In genomic region chr6:15364401-15365037, GRCh38 we compare ENCODE assay signal across 12 cellular contexts.
DNase-seq lines count a peak whose midpoint lies in the region; ATAC-seq and TF ChIP-seq lines count a peak whose summit lies in the region.
"Had no signal": no experiment of that assay in that cellular context is flagged by ENCODE, and none has a peak within 500 bp of the region (broad histone marks: within the 10 kb centered on the region; RNA-seq: fewer than 3 reads in every experiment).

No MANE protein-coding gene starts in this region.

- peaks cover 15% of the 10 kb centered on the region for H3K4me1 ChIP-seq in thymus (ENCODE audit: control insufficient read depth, insufficient read depth, low read length)

- intact Hi-C loops in activated CD4-positive, alpha-beta T cell treated with anti-CD3 and anti-CD28 coated beads, Interleukin-2, amount 10 ng/mL, durations not matched to agents 24 days and 14 days (cut with micrococcal nuclease): loop anchor here (5.0 kb wide), 1 partner anchor 38 kb away; no protein-coding TSS in a partner anchor
- intact Hi-C loops in Right ventricle myocardium inferior (cut with DNase I): loop anchor here (10.0 kb wide), 1 partner anchor 120 kb away; the partner anchor contains the start of gene JARID2

- no peaks in the 10 kb centered on the region for H3K27me3 ChIP-seq in thymus (ENCODE audit: control insufficient read depth, insufficient read depth)

- no peak for DNase-seq in activated CD4-positive, alpha-beta T cell treated with anti-CD3 and anti-CD28 coated beads, Interleukin-2, amount 10 ng/mL, durations not matched to agents 24 days and 14 days
- no peak for DNase-seq in activated CD4-positive, alpha-beta T cell treated with anti-CD3 and anti-CD28 coated beads, Interleukin-2, amount 50 U/mL, for 48 hours
- peak; percentile 54 for DNase-seq in NB4 (ENCODE audit: low read depth)
- peak; percentile 46 for DNase-seq in islet precursor cell
- no peak for DNase-seq in stimulated activated CD4-positive, alpha-beta T cell treated with anti-CD3 and anti-CD28 coated beads, Interleukin-4, amount 100 ng/mL, for 24 hours
- DNase-seq in Right ventricle myocardium inferior (ENCODE audit: missing footprints): no peak
- DNase-seq: activated CD8-positive, alpha-beta memory T cell treated with anti-CD3 and anti-CD28 coated beads, Interleukin-2, amount 50 U/mL, for 48 hours had no signal

- H3K4me3 ChIP-seq in NB4 (ENCODE audit: low read depth, low read length): no peak overlapping the region
- H3K4me3 ChIP-seq in thymus (ENCODE audit: low read length): no peak overlapping the region
- H3K4me3 ChIP-seq: prostate gland had no signal

- H3K36me3 Mint-ChIP-seq in activated CD4-positive, alpha-beta T cell treated with anti-CD3 and anti-CD28 coated beads, Interleukin-2, amount 10 ng/mL, durations not matched to agents 24 days and 14 days (ENCODE audit: low read depth): peaks cover 28% of the 10 kb centered on the region

- TF ChIP-seq CTCF in NB4 (IDR thresholded peaks at IDR 0.05; ENCODE audit: low read depth, low read length): no peak

- peak overlapping the region; percentile 8 for H3K27ac Mint-ChIP-seq in activated CD4-positive, alpha-beta T cell treated with anti-CD3 and anti-CD28 coated beads, Interleukin-2, amount 10 ng/mL, durations not matched to agents 24 days and 14 days

- H3K9me3 ChIP-seq in thymus (ENCODE audit: control insufficient read depth): no peaks in the 10 kb centered on the region
- H3K9me3 ChIP-seq: prostate gland had no signal

- peak overlapping the region; percentile 47 for H3K27ac ChIP-seq in thymus (ENCODE audit: low read depth)
- H3K27ac ChIP-seq: coronary artery, prostate gland had no signal

- no peaks in the 10 kb centered on the region for H3K36me3 ChIP-seq in thymus (ENCODE audit: control insufficient read depth, insufficient read depth)
- H3K36me3 ChIP-seq: prostate gland had no signal

- H3K4me1 Mint-ChIP-seq in activated CD4-positive, alpha-beta T cell treated with anti-CD3 and anti-CD28 coated beads, Interleukin-2, amount 10 ng/mL, durations not matched to agents 24 days and 14 days: peaks cover 35% of the 10 kb centered on the region

- TF ChIP-seq POLR2A in NB4 (IDR thresholded peaks at IDR 0.05; ENCODE audit: extremely low read depth, insufficient read length): no peak

- peaks cover 4% of the 10 kb centered on the region for H3K9me3 Mint-ChIP-seq in activated CD4-positive, alpha-beta T cell treated with anti-CD3 and anti-CD28 coated beads, Interleukin-2, amount 10 ng/mL, durations not matched to agents 24 days and 14 days
- H3K9me3 Mint-ChIP-seq: activated naive CD8-positive, alpha-beta T cell treated with anti-CD3 and anti-CD28 coated beads, Interleukin-2, amount 50 U/mL, for 24 hours had no signal

- ATAC-seq in HG03378 (IDR thresholded peaks at IDR 0.05; ENCODE audit: unreplicated experiment): no peak
- no peak for ATAC-seq in Right ventricle myocardium inferior

- H3K27me3 Mint-ChIP-seq in activated CD4-positive, alpha-beta T cell treated with anti-CD3 and anti-CD28 coated beads, Interleukin-2, amount 10 ng/mL, durations not matched to agents 24 days and 14 days: no peaks in the 10 kb centered on the region
- H3K27me3 Mint-ChIP-seq: activated naive CD8-positive, alpha-beta T cell treated with anti-CD3 and anti-CD28 coated beads, Interleukin-2, amount 50 U/mL, for 24 hours had no signal

- 91% methylated on average over 6 of the region's 6 CpGs for WGBS in thymus

- H3K4me3 Mint-ChIP-seq in activated CD4-positive, alpha-beta T cell treated with anti-CD3 and anti-CD28 coated beads, Interleukin-2, amount 10 ng/mL, durations not matched to agents 24 days and 14 days: no peak overlapping the region

Comparison
In these comparisons a context has a peak if more than half of its experiments do, and no peak if none do; other contexts are left out.
1. DNase-seq: peak in NB4 (single experiment) and islet precursor cell (single experiment); none in activated CD4-positive, alpha-beta T cell treated with anti-CD3 and anti-CD28 coated beads, Interleukin-2, amount 10 ng/mL, durations not matched to agents 24 days and 14 days (single experiment), activated CD4-positive, alpha-beta T cell treated with anti-CD3 and anti-CD28 coated beads, Interleukin-2, amount 50 U/mL, for 48 hours (0 of 2), stimulated activated CD4-positive, alpha-beta T cell treated with anti-CD3 and anti-CD28 coated beads, Interleukin-4, amount 100 ng/mL, for 24 hours (single experiment) and Right ventricle myocardium inferior (single experiment).